24 cellular contexts compared by ENCODE assay signal in genomic region chr22:20138868-20139267, GRCh38. TPM values are rescaled to one million over a fixed set of nuclear protein-coding genes. Genes with fewer than 3 reads are reported as not detected.
"Had no signal": no experiment of that assay in that cellular context is flagged by ENCODE, and none has a peak within 500 bp of the region (broad histone marks: within the 10 kb centered on the region; RNA-seq: fewer than 3 reads in every experiment).

No MANE protein-coding gene starts in this region.

- H2AFZ ChIP-seq: parathyroid adenoma had no signal

- H3K4me1 ChIP-seq: parathyroid adenoma had no signal

- DNase-seq: activated CD4-positive, alpha-beta memory T cell treated with anti-CD3 and anti-CD28 coated beads for 36 hours; activated CD4-positive, alpha-beta T cell treated with anti-CD3 and anti-CD28 coated beads for 48 hours; activated CD8-positive, alpha-beta memory T cell treated with anti-CD3 and anti-CD28 coated beads, Interleukin-2, amount 50 U/mL, for 4 hours; activated gamma-delta T cell; activated naive CD8-positive, alpha-beta T cell treated with anti-CD3 and anti-CD28 coated beads, Interleukin-2, amount 50 U/mL, for 24 hours; activated T-cell treated with anti-CD3 and anti-CD28 coated beads, Interleukin-2, amount 50 U/mL, for 24 hours; effector memory CD8-positive, alpha-beta T cell; erythroblast; immature natural killer cell; kidney; lower lobe of right lung; mucosa of descending colon; psoas muscle; stimulated activated naive CD4-positive, alpha-beta T cell; T-helper 17 cell; T1000; WERI-Rb-1 had no signal

- H3K9ac ChIP-seq: parathyroid adenoma had no signal

- H3K4me3 ChIP-seq: coronary artery, gastroesophageal sphincter, lower lobe of right lung, mucosa of descending colon, psoas muscle, upper lobe of left lung had no signal

- H3K27ac ChIP-seq: coronary artery, lower lobe of right lung, parathyroid adenoma, upper lobe of left lung, WERI-Rb-1 had no signal

- H3K27me3 ChIP-seq: gastroesophageal sphincter, upper lobe of left lung had no signal

- H3K36me3 ChIP-seq: WERI-Rb-1 had no signal

- H3K9me3 ChIP-seq: gastroesophageal sphincter, lower lobe of right lung, mucosa of descending colon, psoas muscle, upper lobe of left lung had no signal

- H3K79me2 ChIP-seq: parathyroid adenoma had no signal

- ATAC-seq: activated CD4-positive, CD25-positive, alpha-beta regulatory T cell treated with anti-CD3 and anti-CD28 coated beads, Interleukin-2, amount 50 U/mL, for 24 hours; activated naive CD8-positive, alpha-beta T cell treated with anti-CD3 and anti-CD28 coated beads, Interleukin-2, amount 50 U/mL, for 24 hours; effector memory CD8-positive, alpha-beta T cell; gastroesophageal sphincter; lower lobe of right lung; SK-N-SH treated with all-trans-retinoic acid at 6 μM for 48 hours; T-helper 17 cell had no signal

RNA-seq across cellular contexts. Expression of gene CCDC188, which starts 12.0 kb away (rescaled TPM):
- total RNA-seq: activated CD8-positive, alpha-beta memory T cell treated with anti-CD3 and anti-CD28 coated beads for 36 hours; gastroesophageal sphincter had no signal
